14 cellular contexts compared by ENCODE assay signal in the genomic region with DNA sequence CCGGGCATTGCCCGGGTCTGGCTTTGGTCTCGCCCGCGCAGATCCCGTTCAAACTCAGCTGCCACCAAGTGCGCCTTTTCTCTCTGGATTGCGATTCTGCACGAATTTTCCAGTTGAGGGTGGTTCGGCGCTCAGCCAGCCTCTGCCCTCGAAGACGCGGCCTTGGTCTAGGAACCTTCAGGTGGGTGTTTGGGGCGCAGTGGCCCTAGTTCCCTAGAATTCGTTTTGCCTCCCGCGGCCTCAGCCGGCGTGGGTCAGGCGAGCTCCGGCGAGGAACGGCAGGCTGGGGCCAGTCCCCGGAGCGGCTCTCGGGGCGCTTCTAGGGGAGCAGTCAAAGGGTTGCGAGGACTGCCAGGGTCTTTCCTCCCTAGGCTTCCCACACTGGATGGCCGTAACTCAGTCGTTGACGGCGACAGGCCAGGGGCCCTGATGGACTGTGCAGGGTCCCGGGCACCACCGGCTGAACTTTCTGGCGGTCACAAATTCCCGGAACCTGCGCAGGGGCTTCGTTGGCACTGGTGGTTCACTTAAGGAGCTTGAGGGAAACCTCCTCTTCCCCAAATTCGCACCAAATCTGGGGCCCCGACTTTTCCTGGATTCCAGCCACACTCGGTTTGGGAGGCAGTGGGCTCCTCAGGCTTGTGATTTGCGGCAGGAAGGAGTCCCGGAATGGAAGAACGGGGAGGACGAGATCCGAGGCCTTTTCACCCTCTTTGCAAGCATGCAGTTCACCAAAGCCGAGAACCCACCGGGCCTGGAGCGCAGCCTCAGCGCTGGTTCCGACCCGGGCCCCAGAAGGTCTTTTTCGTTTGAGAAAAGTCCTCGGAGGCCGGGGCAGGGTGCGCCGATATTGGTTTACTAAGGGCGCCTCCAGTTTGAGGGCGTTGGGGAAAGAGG. TPM values are rescaled to one million over a fixed set of nuclear protein-coding genes. Genes with fewer than 3 reads are reported as not detected.
DNase-seq lines count a peak whose midpoint lies in the region; ATAC-seq and TF ChIP-seq lines count a peak whose summit lies in the region.
"Had no signal": no experiment of that assay in that cellular context is flagged by ENCODE, and none has a peak within 500 bp of the region (broad histone marks: within the 10 kb centered on the region; RNA-seq: fewer than 3 reads in every experiment).

No MANE protein-coding gene starts in this region.

- peaks cover 0 to 3% (median 0%) of the 10 kb centered on the region in 5 experiments for H3K9me3 Mint-ChIP-seq in brain
- H3K9me3 Mint-ChIP-seq: activated CD4-positive, alpha-beta memory T cell treated with anti-CD3 and anti-CD28 coated beads, Interleukin-2, amount 10 ng/mL, durations not matched to agents 7 days and 5 days; activated naive CD4-positive, alpha-beta T cell treated with anti-CD3 and anti-CD28 coated beads, Interleukin-2, amount 50 U/mL, for 72 hours had no signal

- ATAC-seq in Right ventricle myocardium inferior (no peak), lower lobe of right lung (no peak)

- WGBS in suprapubic skin = 19% methylated on average over 46 of the region's 60 CpGs

- H3K9me3 ChIP-seq in lower lobe of right lung = no peaks in the 10 kb centered on the region
- no peaks in the 10 kb centered on the region for H3K9me3 ChIP-seq in suprapubic skin

- peak; percentile 37 for DNase-seq in Right ventricle myocardium inferior (ENCODE audit: missing footprints)
- DNase-seq in cardiac septum (ENCODE audit: low spot score) = no peak
- DNase-seq in lower lobe of right lung = no peak
- no peak for DNase-seq in suprapubic skin (ENCODE audit: low spot score in 2 of 2)
- no peak for DNase-seq in nucleus accumbens (lab: John Stamatoyannopoulos, UW)
- no peak for DNase-seq in NCI-H146 treated with DMSO at 0.1 percent for 48 hours (lab: John Stamatoyannopoulos, UW; ENCODE audit: unreplicated experiment)
- no peak for DNase-seq in GM19240 (ENCODE audit: insufficient read length, low spot score)
- DNase-seq: activated CD4-positive, alpha-beta memory T cell treated with anti-CD3 and anti-CD28 coated beads, Interleukin-2, amount 10 ng/mL, durations not matched to agents 7 days and 5 days; naive thymus-derived CD8-positive, alpha-beta T cell; NCI-H1694 treated with DMSO at 0.1 percent for 48 hours; stimulated activated CD4-positive, alpha-beta T cell treated with anti-CD3 and anti-CD28 coated beads, Interleukin-4, amount 100 ng/mL, for 1 hour had no signal

- H3K27me3 ChIP-seq in lower lobe of right lung (ENCODE audit: low read depth) (peaks cover 99% of the 10 kb centered on the region), suprapubic skin (peaks cover 99% of the 10 kb centered on the region)

- H3K4me1 ChIP-seq in lower lobe of right lung (peaks cover 21% of the 10 kb centered on the region), suprapubic skin (peaks cover 30% of the 10 kb centered on the region)

- H3K4me3 ChIP-seq in lower lobe of right lung (peak overlapping the region; percentile 45), suprapubic skin (peak overlapping the region; percentile 40)

- H3K36me3 Mint-ChIP-seq in brain = no peaks in the 10 kb centered on the region

- TF ChIP-seq POLR2A in suprapubic skin (IDR thresholded peaks at IDR 0.05) = no peak

- no peak for TF ChIP-seq CTCF in brain (conservative IDR thresholded peaks at IDR 0.05)
- TF ChIP-seq CTCF in lower lobe of right lung (IDR thresholded peaks at IDR 0.05) = no peak
- no peak for TF ChIP-seq CTCF in suprapubic skin (IDR thresholded peaks at IDR 0.05)

- H3K4me3 Mint-ChIP-seq in brain = peak overlapping the region in 4 of 5 experiments; percentile 20 to 82 (median 66)

- peaks cover 100% of the 10 kb centered on the region for H3K27me3 Mint-ChIP-seq in brain

- intact Hi-C loops in Right ventricle myocardium inferior (cut with DNase I) = no loop called here
- intact Hi-C loops in cardiac septum (cut with DNase I) = no loop called here
- intact Hi-C loops in lower lobe of right lung (cut with DNase I) = no loop called here

- H3K36me3 ChIP-seq in lower lobe of right lung (no peaks in the 10 kb centered on the region), suprapubic skin (no peaks in the 10 kb centered on the region)

- H3K27ac ChIP-seq in lower lobe of right lung = no peak overlapping the region
- no peak overlapping the region for H3K27ac ChIP-seq in suprapubic skin

- no peak for TF ChIP-seq EP300 in suprapubic skin (IDR thresholded peaks at IDR 0.05)

- H3K4me1 Mint-ChIP-seq in brain = peaks cover 45% of the 10 kb centered on the region

- no peak overlapping the region for H3K27ac Mint-ChIP-seq in brain
- H3K27ac Mint-ChIP-seq: activated CD4-positive, alpha-beta memory T cell treated with anti-CD3 and anti-CD28 coated beads, Interleukin-2, amount 10 ng/mL, durations not matched to agents 7 days and 5 days had no signal

RNA-seq across cellular contexts. Expression of a gene that starts 1.2 kb away (rescaled TPM):
- total RNA-seq in Right ventricle myocardium inferior (not detected), cardiac septum (not detected), lower lobe of right lung (not detected), suprapubic skin (under 1 TPM in 3 of 4 donors, not detected in 1; 0.25 to 0.55 (median 0.30) TPM)
- polyA plus RNA-seq in brain (ENCODE audit: insufficient read depth, low read depth, low replicate concordance) = not detected
- total RNA-seq: naive thymus-derived CD8-positive, alpha-beta T cell; subcutaneous adipose tissue had no signal
- polyA plus RNA-seq: naive thymus-derived CD8-positive, alpha-beta T cell had no signal
